Comparison of ENCODE assay signal across 8 cellular contexts in the genomic region with DNA sequence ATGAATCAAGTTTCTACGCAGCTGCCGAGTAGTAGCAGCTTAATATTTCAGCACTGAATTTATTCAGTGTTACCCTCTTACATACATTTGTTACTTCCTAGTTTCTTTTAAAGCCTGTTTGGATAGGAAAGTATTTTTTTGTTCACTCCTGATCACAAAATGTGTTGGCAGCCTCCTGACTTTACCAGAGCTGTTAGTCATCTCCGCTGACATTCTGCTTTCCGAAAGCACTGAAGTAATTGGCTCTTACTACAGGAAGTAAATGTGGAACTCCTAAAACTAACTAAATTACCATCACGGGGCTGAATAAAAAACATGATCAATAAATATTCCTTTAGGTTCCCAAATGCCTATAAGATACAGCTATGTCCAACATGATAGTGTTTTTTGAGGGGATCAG.
DNase-seq lines count a peak whose midpoint lies in the region; ATAC-seq, FAIRE-seq and TF ChIP-seq lines count a peak whose summit lies in the region.

No MANE protein-coding gene starts in this region.

- H3K27me3 ChIP-seq in GM12878 (replicated peaks in 1 of 2; ENCODE audit: control insufficient read depth in 2 of 2, insufficient read depth in 2 of 2, low read length in 1 of 2) (no peaks in the 10 kb centered on the region), muscle layer of duodenum (ENCODE audit: low read depth, low read length) (no peaks in the 10 kb centered on the region)

- TF ChIP-seq EP300 in GM12878 (IDR thresholded peaks at IDR 0.05; ENCODE audit: borderline replicate concordance in 1 of 2, control insufficient read depth in 1 of 2, low read depth in 2 of 2, low read length in 2 of 2), result no peak

- no peaks in the 10 kb centered on the region for H3K9me3 Mint-ChIP-seq in type B pancreatic cell

- H3K4me3 Mint-ChIP-seq in type B pancreatic cell, result no peak overlapping the region

- intact Hi-C loops in GM12878 (cut with micrococcal nuclease; ENCODE audit: unreplicated experiment), result no loop called here

- POLR2A ChIA-PET in GM12878 (lab: Charles Lee), result interaction anchor here (1.1 kb wide), 1 partner anchor 11 kb away, joined by 4 read pairs; no protein-coding TSS in a partner anchor

- FAIRE-seq in GM12878 (lab: Jason Lieb, UNC), result no peak

- peak; percentile 75 for ATAC-seq in HG03064 (IDR thresholded peaks at IDR 0.05; ENCODE audit: low read depth, unreplicated experiment)
- ATAC-seq in GM12878, result no peak

- H3K9me3 ChIP-seq in GM12878 (replicated peaks; ENCODE audit: control insufficient read depth, insufficient read depth, low read length), result no peaks in the 10 kb centered on the region
- H3K9me3 ChIP-seq in muscle layer of duodenum (ENCODE audit: control insufficient read depth in 1 of 2, low read length in 2 of 2), result no peaks in the 10 kb centered on the region

- H3K4me3 ChIP-seq in GM12878 (no peak overlapping the region), muscle layer of duodenum (ENCODE audit: low read depth in 1 of 2, low read length in 2 of 2) (peak overlapping the region in 1 of 2 donors; percentile 12)

- no peak overlapping the region for H3K9ac ChIP-seq in GM12878 (ENCODE audit: control insufficient read depth, insufficient read depth, low read length)

- H3K4me1 ChIP-seq in GM12878 (ENCODE audit: control insufficient read depth, insufficient read depth, low read length) (no peaks in the 10 kb centered on the region), muscle layer of duodenum (ENCODE audit: control insufficient read depth in 1 of 2, insufficient read depth in 2 of 2, low read length in 2 of 2) (no peaks in the 10 kb centered on the region)

- H3K36me3 Mint-ChIP-seq in type B pancreatic cell, result no peaks in the 10 kb centered on the region

- peaks cover 6% of the 10 kb centered on the region for H3K4me1 Mint-ChIP-seq in type B pancreatic cell (ENCODE audit: unreplicated experiment)

- H3K27ac Mint-ChIP-seq in type B pancreatic cell, result no peak overlapping the region

- no peak for TF ChIP-seq POLR2A in GM12878 (IDR thresholded peaks at IDR 0.05; ENCODE audit: low read depth, low read length)

- no TSS peak for BruUV-seq in GM12878 (replicated peaks; lab: Mats Ljungman, UMichigan)

- CTCF ChIA-PET in GM12878 (lab: Yijun Ruan, JAX), result interaction anchor here (5.2 to 11.6 kb wide), 2 partner anchors 20 to 31 kb away, joined by 30 to 74 read pairs; no protein-coding TSS in a partner anchor

- no peak overlapping the region for H3K27ac ChIP-seq in GM12878 (ENCODE audit: control insufficient read depth, insufficient read depth)
- H3K27ac ChIP-seq in muscle layer of duodenum (ENCODE audit: low read length), result peak overlapping the region; percentile 67

- peak; percentile 21 for DNase-seq in GM04503 (ENCODE audit: low read depth)
- DNase-seq in GM12878 (ENCODE audit: low read depth, low spot score), result no peak
- DNase-seq in GM19240 (ENCODE audit: insufficient read length, low spot score), result no peak
- DNase-seq in type B pancreatic cell (ENCODE audit: extremely low spot score, unreplicated experiment), result no peak
- no peak for DNase-seq in mesenteric fat pad (ENCODE audit: low spot score)
- DNase-seq in NCI-H2196 (lab: John Stamatoyannopoulos, UW; ENCODE audit: unreplicated experiment), result no peak

- no peak for TF ChIP-seq RAD21 in GM12878 (IDR thresholded peaks at IDR 0.05; ENCODE audit: insufficient read depth, low read depth, low read length)

- peaks cover 21% of the 10 kb centered on the region for H3K27me3 Mint-ChIP-seq in type B pancreatic cell

- H3K36me3 ChIP-seq in GM12878 (ENCODE audit: control insufficient read depth in 2 of 2, insufficient read depth in 2 of 2, low read length in 1 of 2), result no peaks in the 10 kb centered on the region
- H3K36me3 ChIP-seq in muscle layer of duodenum (ENCODE audit: control insufficient read depth in 1 of 2, insufficient read depth in 2 of 2, low read length in 2 of 2), result no peaks in the 10 kb centered on the region

- TF ChIP-seq CTCF in GM12878 (IDR thresholded peaks at IDR 0.05 in 2 of 3, conservative IDR thresholded peaks at IDR 0.05 in 1 of 3; ENCODE audit: control insufficient read depth in 2 of 3, extremely low read depth in 1 of 3, insufficient read depth in 1 of 3, low read depth in 3 of 3, low read length in 3 of 3) (no peak), type B pancreatic cell (conservative IDR thresholded peaks at IDR 0.05) (no peak)

- RAD21 ChIA-PET in GM12878 (lab: Charles Lee; ENCODE audit: unreplicated experiment), result interaction anchor here (2.1 kb wide), 1 partner anchor 31 kb away, joined by 9 read pairs; no protein-coding TSS in a partner anchor

- in situ Hi-C loops in GM12878 (cut with MboI), result no loop called here

- H3K79me2 ChIP-seq in GM12878 (ENCODE audit: control insufficient read depth, insufficient read depth, low read length), result no peaks in the 10 kb centered on the region

- H2AFZ ChIP-seq in GM12878 (ENCODE audit: control insufficient read depth, low read depth, low read length), result peak overlapping the region; percentile 70

- 93% methylated on average over 5 of the region's 5 CpGs for WGBS in GM12878 (ENCODE audit: insufficient coverage, insufficient replicate concordance, low lambda C conversion rate, missing lambda C conversion rate)

- 0 out of 2 replicates have a peak overlapping the region, but pooled peaks have one; percentile 5 for H3K4me2 ChIP-seq in GM12878 (ENCODE audit: control insufficient read depth, insufficient read depth)

- H4K20me1 ChIP-seq in GM12878 (ENCODE audit: control insufficient read depth, insufficient read depth), result no peaks in the 10 kb centered on the region

- SMC1A ChIA-PET in GM12878 (lab: Charles Lee; ENCODE audit: uncharacterized antibody, unreplicated experiment), result interaction anchor here (1.0 to 11.3 kb wide), 6 partner anchors 10 to 287 kb away, joined by 3 to 139 read pairs (median 40); no protein-coding TSS in a partner anchor

TF ChIP-seq in GM12878, 131 proteins besides CTCF, POLR2A, EP300 and RAD21 (continues in another document):
- TF ChIP-seq MYB (IDR thresholded peaks at IDR 0.05; ENCODE audit: borderline replicate concordance, low read depth, low read length) (no peak), IKZF2 (IDR thresholded peaks at IDR 0.05) (no peak), GABPA (IDR thresholded peaks at IDR 0.05; ENCODE audit: low read depth) (no peak), BHLHE40 (IDR thresholded peaks at IDR 0.05; ENCODE audit: borderline replicate concordance in 1 of 2, low read depth in 2 of 2, low read length in 1 of 2) (no peak), ATF7 (IDR thresholded peaks at IDR 0.05; ENCODE audit: low read depth) (no peak), SP1 (IDR thresholded peaks at IDR 0.05; ENCODE audit: low read depth, low read length) (no peak)
- TF ChIP-seq, protein P1, sequence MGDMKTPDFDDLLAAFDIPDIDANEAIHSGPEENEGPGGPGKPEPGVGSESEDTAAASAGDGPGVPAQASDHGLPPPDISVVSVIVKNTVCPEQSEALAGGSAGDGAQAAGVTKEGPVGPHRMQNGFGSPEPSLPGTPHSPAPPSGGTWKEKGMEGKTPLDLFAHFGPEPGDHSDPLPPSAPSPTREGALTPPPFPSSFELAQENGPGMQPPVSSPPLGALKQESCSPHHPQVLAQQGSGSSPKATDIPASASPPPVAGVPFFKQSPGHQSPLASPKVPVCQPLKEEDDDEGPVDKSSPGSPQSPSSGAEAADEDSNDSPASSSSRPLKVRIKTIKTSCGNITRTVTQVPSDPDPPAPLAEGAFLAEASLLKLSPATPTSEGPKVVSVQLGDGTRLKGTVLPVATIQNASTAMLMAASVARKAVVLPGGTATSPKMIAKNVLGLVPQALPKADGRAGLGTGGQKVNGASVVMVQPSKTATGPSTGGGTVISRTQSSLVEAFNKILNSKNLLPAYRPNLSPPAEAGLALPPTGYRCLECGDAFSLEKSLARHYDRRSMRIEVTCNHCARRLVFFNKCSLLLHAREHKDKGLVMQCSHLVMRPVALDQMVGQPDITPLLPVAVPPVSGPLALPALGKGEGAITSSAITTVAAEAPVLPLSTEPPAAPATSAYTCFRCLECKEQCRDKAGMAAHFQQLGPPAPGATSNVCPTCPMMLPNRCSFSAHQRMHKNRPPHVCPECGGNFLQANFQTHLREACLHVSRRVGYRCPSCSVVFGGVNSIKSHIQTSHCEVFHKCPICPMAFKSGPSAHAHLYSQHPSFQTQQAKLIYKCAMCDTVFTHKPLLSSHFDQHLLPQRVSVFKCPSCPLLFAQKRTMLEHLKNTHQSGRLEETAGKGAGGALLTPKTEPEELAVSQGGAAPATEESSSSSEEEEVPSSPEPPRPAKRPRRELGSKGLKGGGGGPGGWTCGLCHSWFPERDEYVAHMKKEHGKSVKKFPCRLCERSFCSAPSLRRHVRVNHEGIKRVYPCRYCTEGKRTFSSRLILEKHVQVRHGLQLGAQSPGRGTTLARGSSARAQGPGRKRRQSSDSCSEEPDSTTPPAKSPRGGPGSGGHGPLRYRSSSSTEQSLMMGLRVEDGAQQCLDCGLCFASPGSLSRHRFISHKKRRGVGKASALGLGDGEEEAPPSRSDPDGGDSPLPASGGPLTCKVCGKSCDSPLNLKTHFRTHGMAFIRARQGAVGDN (IDR thresholded peaks at IDR 0.05), result no peak
- TF ChIP-seq, protein P2, sequence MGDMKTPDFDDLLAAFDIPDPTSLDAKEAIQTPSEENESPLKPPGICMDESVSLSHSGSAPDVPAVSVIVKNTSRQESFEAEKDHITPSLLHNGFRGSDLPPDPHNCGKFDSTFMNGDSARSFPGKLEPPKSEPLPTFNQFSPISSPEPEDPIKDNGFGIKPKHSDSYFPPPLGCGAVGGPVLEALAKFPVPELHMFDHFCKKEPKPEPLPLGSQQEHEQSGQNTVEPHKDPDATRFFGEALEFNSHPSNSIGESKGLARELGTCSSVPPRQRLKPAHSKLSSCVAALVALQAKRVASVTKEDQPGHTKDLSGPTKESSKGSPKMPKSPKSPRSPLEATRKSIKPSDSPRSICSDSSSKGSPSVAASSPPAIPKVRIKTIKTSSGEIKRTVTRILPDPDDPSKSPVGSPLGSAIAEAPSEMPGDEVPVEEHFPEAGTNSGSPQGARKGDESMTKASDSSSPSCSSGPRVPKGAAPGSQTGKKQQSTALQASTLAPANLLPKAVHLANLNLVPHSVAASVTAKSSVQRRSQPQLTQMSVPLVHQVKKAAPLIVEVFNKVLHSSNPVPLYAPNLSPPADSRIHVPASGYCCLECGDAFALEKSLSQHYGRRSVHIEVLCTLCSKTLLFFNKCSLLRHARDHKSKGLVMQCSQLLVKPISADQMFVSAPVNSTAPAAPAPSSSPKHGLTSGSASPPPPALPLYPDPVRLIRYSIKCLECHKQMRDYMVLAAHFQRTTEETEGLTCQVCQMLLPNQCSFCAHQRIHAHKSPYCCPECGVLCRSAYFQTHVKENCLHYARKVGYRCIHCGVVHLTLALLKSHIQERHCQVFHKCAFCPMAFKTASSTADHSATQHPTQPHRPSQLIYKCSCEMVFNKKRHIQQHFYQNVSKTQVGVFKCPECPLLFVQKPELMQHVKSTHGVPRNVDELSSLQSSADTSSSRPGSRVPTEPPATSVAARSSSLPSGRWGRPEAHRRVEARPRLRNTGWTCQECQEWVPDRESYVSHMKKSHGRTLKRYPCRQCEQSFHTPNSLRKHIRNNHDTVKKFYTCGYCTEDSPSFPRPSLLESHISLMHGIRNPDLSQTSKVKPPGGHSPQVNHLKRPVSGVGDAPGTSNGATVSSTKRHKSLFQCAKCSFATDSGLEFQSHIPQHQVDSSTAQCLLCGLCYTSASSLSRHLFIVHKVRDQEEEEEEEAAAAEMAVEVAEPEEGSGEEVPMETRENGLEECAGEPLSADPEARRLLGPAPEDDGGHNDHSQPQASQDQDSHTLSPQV (IDR thresholded peaks at IDR 0.05), result no peak
